30 cellular contexts compared by ENCODE assay signal in genomic region chr12:121154793-121155375, GRCh38.
"Had no signal": no experiment of that assay in that cellular context is flagged by ENCODE, and none has a peak within 500 bp of the region (broad histone marks: within the 10 kb centered on the region; RNA-seq: fewer than 3 reads in every experiment).

No MANE protein-coding gene starts in this region.

- H3K4me3 Mint-ChIP-seq: activated naive CD4-positive, alpha-beta T cell treated with anti-CD3 and anti-CD28 coated beads for 36 hours; activated naive CD8-positive, alpha-beta T cell treated with anti-CD3 and anti-CD28 coated beads for 36 hours; activated T-helper 1 cell treated with anti-CD3 and anti-CD28 coated beads, Interleukin-12 subunit alpha, Interleukin-12 subunit beta, Interleukin-2, Interleukin-4 antibody, amounts not matched to agents 30 ng/mL and 10 ng/mL and 1 ng/mL, durations not matched to agents 14 hours and 24 hours and 36 hours; effector memory CD8-positive, alpha-beta T cell; naive B cell; nephron progenitor cell; T-helper 1 cell treated with Interleukin-12 subunit alpha and Interleukin-12 subunit beta and Interleukin-4 antibody, amounts not matched to agents 30 μg/mL and 1 μg/mL, for 36 hours; type B pancreatic cell had no signal

- H3K9me3 Mint-ChIP-seq: effector memory CD8-positive, alpha-beta T cell; type B pancreatic cell had no signal

- DNase-seq: activated CD4-positive, alpha-beta T cell treated with anti-CD3 and anti-CD28 coated beads for 4 hours; activated CD4-positive, alpha-beta T cell treated with anti-CD3 and anti-CD28 coated beads, Interleukin-2, amount 50 U/mL, for 48 hours; activated CD8-positive, alpha-beta memory T cell treated with anti-CD3 and anti-CD28 coated beads for 24 hours; activated effector memory CD4-positive, alpha-beta T cell treated with anti-CD3 and anti-CD28 coated beads, Interleukin-2, amount 50 U/mL, for 16 hours; activated naive CD4-positive, alpha-beta T cell treated with anti-CD3 and anti-CD28 coated beads for 36 hours; activated naive CD8-positive, alpha-beta T cell treated with anti-CD3 and anti-CD28 coated beads for 36 hours; colonic mucosa; effector memory CD8-positive, alpha-beta T cell; erythroblast; gastrocnemius medialis; glutamatergic neuron; islet precursor cell; left cardiac atrium; left ventricle myocardium superior; mammary epithelial cell; naive B cell; nephron progenitor cell; nucleus accumbens; right cardiac atrium; stimulated activated CD4-positive, alpha-beta T cell treated with anti-CD3 and anti-CD28 coated beads, Interleukin-15, amount 100 ng/mL, for 24 hours; stimulated activated CD4-positive, alpha-beta T cell treated with anti-CD3 and anti-CD28 coated beads, Interleukin-2, amount 100 ng/mL, for 24 hours; stimulated activated naive CD4-positive, alpha-beta T cell; SW 1271; T-helper 9 cell; uterus had no signal

- H3K36me3 ChIP-seq: colonic mucosa, gastrocnemius medialis, uterus had no signal

- H3K4me1 ChIP-seq: colonic mucosa, gastrocnemius medialis, parathyroid adenoma, uterus had no signal

- H3K9ac ChIP-seq: parathyroid adenoma had no signal

- H3K79me2 ChIP-seq: parathyroid adenoma had no signal

- H3K9me3 ChIP-seq: colonic mucosa, gastrocnemius medialis, uterus had no signal

- H3K27ac Mint-ChIP-seq: activated naive CD4-positive, alpha-beta T cell treated with anti-CD3 and anti-CD28 coated beads for 36 hours; activated naive CD8-positive, alpha-beta T cell treated with anti-CD3 and anti-CD28 coated beads for 36 hours; activated T-helper 1 cell treated with anti-CD3 and anti-CD28 coated beads, Interleukin-12 subunit alpha, Interleukin-12 subunit beta, Interleukin-2, Interleukin-4 antibody, amounts not matched to agents 30 ng/mL and 10 ng/mL and 1 ng/mL, durations not matched to agents 14 hours and 24 hours and 36 hours; nephron progenitor cell; T-helper 1 cell treated with Interleukin-12 subunit alpha and Interleukin-12 subunit beta and Interleukin-4 antibody, amounts not matched to agents 30 μg/mL and 1 μg/mL, for 36 hours; type B pancreatic cell had no signal

- H3K4me1 Mint-ChIP-seq: nephron progenitor cell had no signal

- H3K27me3 Mint-ChIP-seq: activated naive CD8-positive, alpha-beta T cell treated with anti-CD3 and anti-CD28 coated beads for 36 hours; effector memory CD8-positive, alpha-beta T cell; naive B cell had no signal

- H3K27me3 ChIP-seq: colonic mucosa, gastrocnemius medialis, uterus had no signal

- H2AFZ ChIP-seq: parathyroid adenoma had no signal

- ATAC-seq: effector memory CD8-positive, alpha-beta T cell; gastrocnemius medialis; left cardiac atrium; left ventricle myocardium superior; right cardiac atrium had no signal

- H3K4me3 ChIP-seq: colonic mucosa, gastrocnemius medialis, uterus had no signal

- H3K27ac ChIP-seq: colonic mucosa, gastrocnemius medialis, parathyroid adenoma, uterus, VCaP had no signal

- H3K36me3 Mint-ChIP-seq: type B pancreatic cell had no signal
